8 cellular contexts compared by ENCODE assay signal in the genomic region with DNA sequence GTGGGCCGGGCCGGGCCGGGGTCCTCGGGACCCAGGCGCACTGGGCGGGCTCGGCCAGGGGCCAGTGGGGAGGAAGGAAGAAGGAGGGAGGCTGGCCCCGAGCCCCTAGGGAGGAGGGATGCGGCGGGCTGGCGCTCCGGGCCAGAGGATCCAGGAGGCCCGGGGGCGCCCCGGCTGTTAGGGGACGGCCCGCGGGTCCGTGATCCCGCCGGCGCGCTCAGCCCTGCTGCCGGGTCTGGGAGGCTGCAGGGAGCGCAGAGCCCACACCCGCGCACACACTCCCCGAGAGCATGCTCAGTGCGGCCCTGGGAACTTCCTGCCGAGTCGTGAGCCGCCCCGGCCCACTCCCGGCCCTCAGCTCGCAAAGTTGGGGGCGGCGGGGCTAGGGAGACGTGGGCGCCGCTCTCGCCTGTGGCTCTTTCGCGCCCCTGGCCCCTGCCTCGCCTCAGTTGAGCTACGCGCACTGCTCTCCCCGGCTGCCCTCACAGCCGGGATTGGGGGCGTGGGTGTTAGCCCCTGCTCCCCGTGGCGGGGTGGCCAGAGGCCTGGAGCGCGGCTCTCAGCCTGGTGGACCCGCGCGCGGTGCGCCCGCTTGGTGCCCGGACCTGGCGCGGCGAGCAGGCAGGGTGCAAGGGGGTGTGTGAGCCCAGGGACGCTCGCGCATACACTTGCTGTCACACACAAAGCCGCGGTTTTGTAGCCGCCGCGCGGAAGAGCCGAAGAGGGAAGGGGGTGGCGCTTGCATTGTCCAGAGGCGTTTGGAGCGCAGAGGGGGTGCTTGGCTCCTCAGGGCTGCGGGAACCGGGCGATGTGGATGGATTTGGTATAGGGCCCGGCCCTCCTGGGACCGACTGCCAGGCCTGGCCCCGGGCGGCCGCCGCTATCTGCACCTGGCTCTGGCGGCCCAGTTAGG.
DNase-seq lines count a peak whose midpoint lies in the region; ATAC-seq and TF ChIP-seq lines count a peak whose summit lies in the region.

No MANE protein-coding gene starts in this region.

- H2BK5ac ChIP-seq in trophoblast cell (ENCODE audit: low read depth, low read length, poor library complexity) = peak overlapping the region; percentile 45

- H3K4me1 Mint-ChIP-seq in activated naive CD8-positive, alpha-beta T cell (ENCODE audit: low read depth) = peaks cover 61% of the 10 kb centered on the region

- H2AK5ac ChIP-seq in trophoblast cell (ENCODE audit: low read length) = peak overlapping the region; percentile 7

- no peaks in the 10 kb centered on the region for H3K36me3 Mint-ChIP-seq in activated naive CD8-positive, alpha-beta T cell

- H3K36me3 ChIP-seq in SJSA1 (no peaks in the 10 kb centered on the region), trophoblast cell (ENCODE audit: control insufficient read depth in 1 of 2, insufficient read depth in 2 of 2, low read length in 2 of 2) (no peaks in the 10 kb centered on the region), urinary bladder (ENCODE audit: insufficient read depth) (no peaks in the 10 kb centered on the region)

- peak overlapping the region; percentile 78 for H3K27ac Mint-ChIP-seq in activated naive CD8-positive, alpha-beta T cell

- no CpG with 5 or more reads among the region's 86 CpGs for WGBS in trophoblast cell (ENCODE audit: extremely low coverage, insufficient coverage, insufficient read length)
- under 1% methylated on average over 86 of the region's 86 CpGs for WGBS in urinary bladder

- peak overlapping the region; percentile 75 for H3K4me3 ChIP-seq in SJSA1
- peak overlapping the region; percentile 95 for H3K4me3 ChIP-seq in trophoblast cell (ENCODE audit: low read depth, low read length)
- H3K4me3 ChIP-seq in urinary bladder (ENCODE audit: low read depth, low read length) = peak overlapping the region; percentile 98

- peak overlapping the region; percentile 93 for H4K8ac ChIP-seq in trophoblast cell (ENCODE audit: low read depth, low read length)

- no peaks in the 10 kb centered on the region for H3K27me3 ChIP-seq in SJSA1 (replicated peaks)
- H3K27me3 ChIP-seq in trophoblast cell (ENCODE audit: insufficient read depth, low read length) = no peaks in the 10 kb centered on the region

- H3K18ac ChIP-seq in trophoblast cell (ENCODE audit: low read length) = peak overlapping the region; percentile 86

- peak overlapping the region; percentile 87 for H3K9ac ChIP-seq in trophoblast cell (ENCODE audit: low read length)

- no peak for TF ChIP-seq CTCF in C4-2B (conservative IDR thresholded peaks at IDR 0.05)

- peaks cover 2% of the 10 kb centered on the region for H3K27me3 Mint-ChIP-seq in activated naive CD8-positive, alpha-beta T cell

- H3K4me1 ChIP-seq in SJSA1 (replicated peaks) (peaks cover 10% of the 10 kb centered on the region; the same call in 1 of the 2 replicates), trophoblast cell (ENCODE audit: control insufficient read depth in 1 of 2, insufficient read depth in 2 of 2, low read length in 2 of 2) (peaks cover 3 to 8% of the 10 kb centered on the region in 2 experiments), urinary bladder (ENCODE audit: insufficient read depth) (no peaks in the 10 kb centered on the region)

- H3K4ac ChIP-seq in trophoblast cell (ENCODE audit: low read depth, low read length) = peak overlapping the region; percentile 90

- H4K12ac ChIP-seq in trophoblast cell (ENCODE audit: low read depth, low read length) = peak overlapping the region; percentile 81

- ATAC-seq in GM19324 (IDR thresholded peaks at IDR 0.05; ENCODE audit: low FRiP score, unreplicated experiment) (peak; percentile 57), HG03460 (IDR thresholded peaks at IDR 0.05; ENCODE audit: unreplicated experiment) (peak; percentile 38), Right ventricle myocardium superior (ENCODE audit: poor library complexity) (peak; percentile 75)

- H3K23ac ChIP-seq in trophoblast cell (ENCODE audit: low read length) = no peak overlapping the region

- H3K79me2 ChIP-seq in trophoblast cell (ENCODE audit: control insufficient read depth, insufficient read depth, low read length, poor library complexity) = peaks cover 12% of the 10 kb centered on the region

- intact Hi-C loops in Right ventricle myocardium superior (cut with DNase I) = loop anchor here (5.0 to 10.0 kb wide), 2 partner anchors 84 to 131 kb away; a partner anchor contains a TSS

- H4K91ac ChIP-seq in trophoblast cell (ENCODE audit: low read depth, low read length) = peak overlapping the region; percentile 63

- peak overlapping the region; percentile 8 for H2BK12ac ChIP-seq in trophoblast cell (ENCODE audit: low read length)

- H3K4me2 ChIP-seq in trophoblast cell (ENCODE audit: low read length) = peak overlapping the region; percentile 96

- H3K27ac ChIP-seq in C4-2B (peak overlapping the region; percentile 91), SJSA1 (peak overlapping the region; percentile 28; the same call in 1 of the 2 replicates), trophoblast cell (ENCODE audit: low read depth, low read length) (no peak overlapping the region), urinary bladder (ENCODE audit: low read depth) (peak overlapping the region; percentile 84)

- peak overlapping the region; percentile 72 for H2AFZ ChIP-seq in trophoblast cell (ENCODE audit: insufficient read depth, low read length, poor library complexity)

- peak overlapping the region; percentile 84 for H2BK120ac ChIP-seq in trophoblast cell (ENCODE audit: insufficient read depth, low read length, poor library complexity)

- H3K9me3 ChIP-seq in SJSA1 (replicated peaks) (no peaks in the 10 kb centered on the region), trophoblast cell (ENCODE audit: insufficient read depth, low read depth, low read length) (no peaks in the 10 kb centered on the region)

- no peaks in the 10 kb centered on the region for H3K9me3 Mint-ChIP-seq in activated naive CD8-positive, alpha-beta T cell (ENCODE audit: low read depth)

- DNase-seq in SJSA1 (ENCODE audit: low read depth in 1 of 2, low spot score in 2 of 2) = peak; percentile 62 to 64
- peak; percentile 83 for DNase-seq in Right ventricle myocardium superior
- DNase-seq in trophoblast cell = peak in 1 of 2 donors; percentile 53

- peak overlapping the region; percentile 88 for H3K4me3 Mint-ChIP-seq in activated naive CD8-positive, alpha-beta T cell

- peaks cover 14% of the 10 kb centered on the region for H3K79me1 ChIP-seq in trophoblast cell (ENCODE audit: low read length)

- peak overlapping the region; percentile 80 for H3K14ac ChIP-seq in trophoblast cell (ENCODE audit: low read length)
